Comparison of ENCODE assay signal across 19 cellular contexts in genomic region chr18:79337184-79337583, GRCh38. TPM values are rescaled to one million over a fixed set of nuclear protein-coding genes. Genes with fewer than 3 reads are reported as not detected.
DNase-seq lines count a peak whose midpoint lies in the region; ATAC-seq, FAIRE-seq and TF ChIP-seq lines count a peak whose summit lies in the region.
"Had no signal": no experiment of that assay in that cellular context is flagged by ENCODE, and none has a peak within 500 bp of the region (broad histone marks: within the 10 kb centered on the region; RNA-seq: fewer than 3 reads in every experiment).

No MANE protein-coding gene starts in this region.

- H4K91ac ChIP-seq in H1 (replicated peaks; ENCODE audit: insufficient read length, low read length): no peak overlapping the region
- no peak overlapping the region for H4K91ac ChIP-seq in neuronal stem cell (ENCODE audit: low read depth, low read length, poor library complexity)

- FAIRE-seq in H1 (lab: Jason Lieb, UNC): no peak
- FAIRE-seq: GM12891, GM18507, H54 had no signal

- H2BK120ac ChIP-seq in H1 (replicated peaks; ENCODE audit: low read depth, low read length) (no peak overlapping the region), neuronal stem cell (ENCODE audit: low read depth, low read length) (no peak overlapping the region)

- H3K9ac ChIP-seq in H1 (replicated peaks in 1 of 4; ENCODE audit: extremely low read depth in 1 of 4, low read depth in 3 of 4, low read length in 3 of 4): no peak overlapping the region
- peak overlapping the region; percentile 0 for H3K9ac ChIP-seq in neuronal stem cell (ENCODE audit: low read depth, low read length, poor library complexity)

- H2AFZ ChIP-seq in H1 (ENCODE audit: low read length) (no peak overlapping the region), neuronal stem cell (ENCODE audit: low read length) (no peak overlapping the region)
- H2AFZ ChIP-seq: GM23338 had no signal

- DNase-seq in H1 (ENCODE audit: low read depth in 1 of 2, low spot score in 2 of 2) (no peak), neuronal stem cell (ENCODE audit: low spot score) (no peak), vagina (ENCODE audit: extremely low spot score in 2 of 2) (peak; percentile 46 to 76), retina (no peak), lower lobe of right lung (no peak), posterior cingulate gyrus (no peak)
- DNase-seq: C1 segment of cervical spinal cord; CD4-positive, alpha-beta memory T cell; COR-L47; DMS 273 treated with DMSO at 0.1 percent for 48 hours; DMS79; EL; GDM1; HFFc6 had no signal

- H4K5ac ChIP-seq in H1 (ENCODE audit: insufficient read length, low read depth, low read length): no peak overlapping the region

- no peak overlapping the region for H2BK20ac ChIP-seq in H1 (ENCODE audit: low read length)

- H3K4me2 ChIP-seq in H1 (ENCODE audit: insufficient read depth in 1 of 2, low read depth in 2 of 2, low read length in 2 of 2): no peak overlapping the region
- no peak overlapping the region for H3K4me2 ChIP-seq in neuronal stem cell (ENCODE audit: insufficient read depth, low read length, poor library complexity, severe bottlenecking)
- H3K4me2 ChIP-seq: GM23338 had no signal

- H2BK15ac ChIP-seq in H1 (ENCODE audit: low read length) (no peak overlapping the region), neuronal stem cell (ENCODE audit: low read length) (no peak overlapping the region)

- H2AK5ac ChIP-seq in H1 (ENCODE audit: low read depth, low read length): no peak overlapping the region
- H2AK5ac ChIP-seq in neuronal stem cell (ENCODE audit: low read depth, low read length): no peak overlapping the region

- no peak for ATAC-seq in lower lobe of right lung
- ATAC-seq: GM23338 had no signal

- H3K23me2 ChIP-seq in H1 (ENCODE audit: low read depth, low read length): no peaks in the 10 kb centered on the region

- CTCF ChIA-PET in H1 (lab: Charles Lee; ENCODE audit: partially characterized antibody): interaction anchor here (0.7 kb wide), 1 partner anchor 769 kb away, joined by 3 read pairs; no protein-coding TSS in a partner anchor

- no peak for TF ChIP-seq EP300 in H1 (IDR thresholded peaks at IDR 0.05; ENCODE audit: borderline replicate concordance in 1 of 2, low read depth in 2 of 2, low read length in 2 of 2)

- no peak overlapping the region for H2BK5ac ChIP-seq in H1 (ENCODE audit: low read depth, low read length)
- no peak overlapping the region for H2BK5ac ChIP-seq in neuronal stem cell (ENCODE audit: low read length)

- H3K18ac ChIP-seq in H1 (ENCODE audit: extremely low read depth, low read length) (no peak overlapping the region), neuronal stem cell (ENCODE audit: low read length) (no peak overlapping the region)

- no peaks in the 10 kb centered on the region for H3K79me2 ChIP-seq in H1 (ENCODE audit: control insufficient read depth in 1 of 2, insufficient read depth in 2 of 2, low read length in 2 of 2)

- POLR2A ChIA-PET in H1 (lab: Charles Lee; ENCODE audit: partially characterized antibody): no interaction called here

- no peaks in the 10 kb centered on the region for H3K27me3 ChIP-seq in H1 (replicated peaks in 1 of 4; ENCODE audit: control insufficient read depth in 3 of 4, extremely low read depth in 1 of 4, insufficient read depth in 3 of 4, low read length in 3 of 4)
- H3K27me3 ChIP-seq in neuronal stem cell (ENCODE audit: control insufficient read depth in 3 of 3, insufficient read depth in 3 of 3, low read depth in 1 of 3, low read length in 3 of 3): no peaks in the 10 kb centered on the region
- no peaks in the 10 kb centered on the region for H3K27me3 ChIP-seq in vagina
- no peaks in the 10 kb centered on the region for H3K27me3 ChIP-seq in lower lobe of right lung (ENCODE audit: low read depth)

- H3K27ac ChIP-seq in H1 (ENCODE audit: low read depth, low read length): no peak overlapping the region
- no peak overlapping the region for H3K27ac ChIP-seq in neuronal stem cell (replicated peaks; ENCODE audit: low read length)
- no peak overlapping the region for H3K27ac ChIP-seq in vagina
- H3K27ac ChIP-seq in lower lobe of right lung: no peak overlapping the region

- H2BK12ac ChIP-seq in H1 (ENCODE audit: low read depth, low read length) (no peak overlapping the region), neuronal stem cell (ENCODE audit: low read length) (no peak overlapping the region)

- no peak for TF ChIP-seq CTCF in H1 (IDR thresholded peaks at IDR 0.05; ENCODE audit: control extremely low read depth in 1 of 3, insufficient read depth in 1 of 3, low read depth in 1 of 3, low read length in 3 of 3)
- no peak for TF ChIP-seq CTCF in vagina (IDR thresholded peaks at IDR 0.05)
- no peak for TF ChIP-seq CTCF in lower lobe of right lung (IDR thresholded peaks at IDR 0.05)

- no peak overlapping the region for H3K56ac ChIP-seq in H1 (replicated peaks; ENCODE audit: insufficient read length, low read depth, low read length)

- H3K4ac ChIP-seq in H1 (replicated peaks; ENCODE audit: insufficient read length, low read depth, low read length) (no peak overlapping the region), neuronal stem cell (ENCODE audit: low read length) (no peak overlapping the region)

- H3K4me3 ChIP-seq in H1 (ENCODE audit: extremely low read depth in 1 of 4, insufficient read depth in 2 of 4, low read depth in 3 of 4, low read length in 4 of 4): no peak overlapping the region
- peak overlapping the region in 1 of 2 donors; percentile 25 for H3K4me3 ChIP-seq in neuronal stem cell (ENCODE audit: low read length in 2 of 2)
- H3K4me3 ChIP-seq in vagina: no peak overlapping the region
- H3K4me3 ChIP-seq in lower lobe of right lung: no peak overlapping the region
- H3K4me3 ChIP-seq: GM23338, HAP-1 had no signal

- H3K79me1 ChIP-seq in H1 (ENCODE audit: low read depth, low read length) (no peaks in the 10 kb centered on the region; the same call in 1 of the 2 replicates), neuronal stem cell (ENCODE audit: low read depth, low read length) (no peaks in the 10 kb centered on the region)

- H3K36me3 ChIP-seq in H1 (ENCODE audit: control insufficient read depth in 2 of 4, insufficient read depth in 4 of 4, low read length in 3 of 4) (peaks cover 0 to 4% (median 0%) of the 10 kb centered on the region in 4 experiments; a peak in 2 of 8 replicates), neuronal stem cell (replicated peaks in 1 of 2; ENCODE audit: control insufficient read depth in 2 of 2, insufficient read depth in 2 of 2, low read length in 2 of 2) (peaks cover 22 to 46% of the 10 kb centered on the region in 2 donors), vagina (peaks cover 0 to 13% of the 10 kb centered on the region in 2 donors), lower lobe of right lung (peaks cover 45% of the 10 kb centered on the region)
- H3K36me3 ChIP-seq: HAP-1 had no signal

- TF ChIP-seq POLR2A in H1 (IDR thresholded peaks at IDR 0.05; ENCODE audit: control extremely low read depth in 1 of 2, low read depth in 2 of 2, low read length in 2 of 2): no peak
- no peak for TF ChIP-seq POLR2A in vagina (IDR thresholded peaks at IDR 0.05)

- H3K14ac ChIP-seq in H1 (ENCODE audit: insufficient read length) (no peak overlapping the region), neuronal stem cell (ENCODE audit: low read length) (no peak overlapping the region)

- H3K23ac ChIP-seq in H1 (ENCODE audit: insufficient read length) (no peak overlapping the region), neuronal stem cell (ENCODE audit: low read depth, low read length, poor library complexity) (peak overlapping the region; percentile 52)

- H3K9me3 ChIP-seq in H1 (ENCODE audit: insufficient read depth in 2 of 2, low read depth in 1 of 2, low read length in 1 of 2): no peaks in the 10 kb centered on the region
- H3K9me3 ChIP-seq in neuronal stem cell (replicated peaks in 1 of 2; ENCODE audit: control insufficient read depth in 2 of 2, insufficient read depth in 1 of 2, low read depth in 1 of 2, low read length in 2 of 2): no peaks in the 10 kb centered on the region
- no peaks in the 10 kb centered on the region for H3K9me3 ChIP-seq in vagina
- H3K9me3 ChIP-seq in lower lobe of right lung: no peaks in the 10 kb centered on the region
- H3K9me3 ChIP-seq: HAP-1 had no signal

- 90% methylated on average over 15 of the region's 19 CpGs; no CpG with 5 or more reads in 1 of the 2 experiments for WGBS in H1 (ENCODE audit: extremely low coverage in 1 of 2, insufficient coverage in 1 of 2, insufficient read length in 1 of 2, insufficient replicate concordance in 2 of 2, low coverage in 1 of 2, low lambda C conversion rate in 2 of 2, missing lambda C conversion rate in 1 of 2), 2 experiments
- WGBS in neuronal stem cell (ENCODE audit: extremely low coverage in 2 of 2, insufficient read length in 2 of 2, insufficient replicate concordance in 1 of 2), 2 donors: no CpG with 5 or more reads among the region's 19 CpGs

- no peak for TF ChIP-seq RAD21 in H1 (IDR thresholded peaks at IDR 0.05 in 1 of 2, conservative IDR thresholded peaks at IDR 0.05 in 1 of 2; ENCODE audit: low read depth in 2 of 2, low read length in 2 of 2)

- peaks cover 0 to 3% of the 10 kb centered on the region in 2 experiments for H4K20me1 ChIP-seq in H1 (replicated peaks in 1 of 2; ENCODE audit: control insufficient read depth in 1 of 2, insufficient read depth in 2 of 2, low read length in 2 of 2)

- H4K8ac ChIP-seq in H1 (ENCODE audit: extremely low read depth, insufficient read depth, low read length) (peak overlapping the region; percentile 40; the same call in 1 of the 2 replicates), neuronal stem cell (ENCODE audit: low read depth, low read length) (no peak overlapping the region)

- intact Hi-C loops in vagina (cut with DNase I) (no loop called here), lower lobe of right lung (cut with DNase I) (no loop called here), posterior cingulate gyrus (cut with DNase I) (no loop called here)

- H3K4me1 ChIP-seq in H1 (replicated peaks in 1 of 4; ENCODE audit: control insufficient read depth in 3 of 4, insufficient read depth in 4 of 4, low read length in 3 of 4) (no peaks in the 10 kb centered on the region), neuronal stem cell (ENCODE audit: control insufficient read depth in 2 of 2, insufficient read depth in 1 of 2, low read depth in 1 of 2, low read length in 2 of 2) (peaks cover 4 to 5% of the 10 kb centered on the region in 2 donors), vagina (no peaks in the 10 kb centered on the region), lower lobe of right lung (no peaks in the 10 kb centered on the region)

RNA-seq across cellular contexts. Expression of gene NFATC1, which starts 58.5 kb away (rescaled TPM):
- 6.6 and 6.8 TPM in 2 replicates for total RNA-seq in H1 (2021; fragmentation: NEBNext Ultra II Directional; extraction: Animal tissue kit (Norgen Biotek cat#: 25700))
- polyA plus RNA-seq in H1 (2011; rRNA removed): 2.0 and 3.2 TPM in 2 replicates
- polyA plus RNA-seq in H1 (2011; cell fraction: cytosol; rRNA removed): 1.4 TPM
- 4.2 TPM for polyA plus RNA-seq in H1 (2011; cell fraction: nucleus; rRNA removed)
- polyA plus RNA-seq in H1 (2012, experiment 1 of 2): 4.8 to 6.0 TPM (median 5.5 TPM) in 4 replicates
- polyA plus RNA-seq in H1 (2012, experiment 2 of 2): 4.5 TPM
- 3.5 TPM for polyA plus RNA-seq in H1 (2013, experiment 1 of 2)
- 3.6 TPM for polyA plus RNA-seq in H1 (2013, experiment 2 of 2)
- 2.4 and 2.8 TPM in 2 replicates for polyA minus RNA-seq in H1 (2011; rRNA and poly(A)+ RNA removed)
- 7.3 TPM for polyA minus RNA-seq in H1 (2011; cell fraction: cytosol; rRNA and poly(A)+ RNA removed)
- polyA minus RNA-seq in H1 (2011; cell fraction: nucleus; rRNA and poly(A)+ RNA removed): 8.7 TPM
- polyA plus RNA-seq in neuronal stem cell (2013, experiment 1 of 2): 4.7 TPM
- 5.2 TPM for polyA plus RNA-seq in neuronal stem cell (2013, experiment 2 of 2)
- total RNA-seq in vagina (21.9 TPM), lower lobe of right lung (21.4 TPM)

Comparison
In these comparisons a context has a peak if more than half of its experiments do, and no peak if none do; other contexts are left out.
1. DNase-seq: peak in vagina (2 of 2); none in H1 (0 of 2), neuronal stem cell (single experiment), retina (single experiment), lower lobe of right lung (single experiment) and posterior cingulate gyrus (0 of 10).